8 cellular contexts compared by ENCODE assay signal in the genomic region with DNA sequence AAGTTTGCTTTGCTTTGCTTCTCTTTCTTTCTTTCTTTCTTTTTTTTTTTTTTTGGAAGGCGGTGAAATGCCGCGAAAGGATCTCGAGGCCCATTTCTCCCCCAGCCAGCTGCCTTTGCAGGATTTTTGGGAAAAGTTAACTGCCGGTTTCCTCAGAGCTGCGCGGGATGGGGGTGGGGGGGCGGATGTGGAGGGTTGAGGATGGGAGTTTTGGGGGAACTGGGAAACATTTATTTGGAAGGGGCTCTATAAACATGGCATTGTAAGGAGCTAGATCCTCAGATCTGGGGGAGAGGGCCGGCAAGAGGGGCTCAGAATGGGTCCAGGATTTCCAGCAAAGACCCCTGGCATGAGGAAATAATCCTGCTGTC. TPM values are rescaled to one million over a fixed set of nuclear protein-coding genes. Genes with fewer than 3 reads are reported as not detected.
DNase-seq lines count a peak whose midpoint lies in the region; ATAC-seq and TF ChIP-seq lines count a peak whose summit lies in the region.

No MANE protein-coding gene starts in this region.

- TF ChIP-seq CTCF in MM.1S (IDR thresholded peaks at IDR 0.05; ENCODE audit: low read length), result no peak
- no peak for TF ChIP-seq CTCF in neural cell (IDR thresholded peaks at IDR 0.05; ENCODE audit: poor library complexity, severe bottlenecking)

- peak overlapping the region; percentile 93 to 100 (median 99) for H3K4me2 ChIP-seq in BLaER1 treated with 17β-estradiol and CSF1 and Interleukin-3, amounts not matched to agents 10 nM and 100 nM
- peak overlapping the region; percentile 58 for H3K4me2 ChIP-seq in MM.1S (ENCODE audit: low read depth, low read length)
- peak overlapping the region; percentile 92 for H3K4me2 ChIP-seq in neural cell (ENCODE audit: low read length)

- H3K9me2 ChIP-seq in MM.1S (replicated peaks; ENCODE audit: insufficient read depth, low read length) (no peaks in the 10 kb centered on the region), neural cell (ENCODE audit: insufficient read depth, low read length) (no peaks in the 10 kb centered on the region)

- H3K79me2 ChIP-seq in MM.1S (ENCODE audit: low read length) (no peaks in the 10 kb centered on the region), neural cell (replicated peaks; ENCODE audit: insufficient read depth, low read length) (peaks cover 51% of the 10 kb centered on the region)

- no peak for TF ChIP-seq RAD21 in neural cell (conservative IDR thresholded peaks at IDR 0.05)

- no peak for TF ChIP-seq EP300 in neural cell (conservative IDR thresholded peaks at IDR 0.05; ENCODE audit: poor library complexity, severe bottlenecking)

- peaks cover 0 to 32% (median 12%) of the 10 kb centered on the region in 11 experiments; a peak in 14 of 22 replicates for H3K36me3 ChIP-seq in BLaER1 treated with 17β-estradiol and CSF1 and Interleukin-3, amounts not matched to agents 10 nM and 100 nM
- H3K36me3 ChIP-seq in MM.1S (replicated peaks; ENCODE audit: insufficient read depth, low read length), result no peaks in the 10 kb centered on the region
- H3K36me3 ChIP-seq in effector memory CD4-positive, alpha-beta T cell (ENCODE audit: control insufficient read depth, insufficient read depth, low read length), result no peaks in the 10 kb centered on the region
- H3K36me3 ChIP-seq in neural cell (ENCODE audit: insufficient read depth, low read length), result no peaks in the 10 kb centered on the region

- H2AFZ ChIP-seq in MM.1S (ENCODE audit: low read length), result peak overlapping the region; percentile 42
- H2AFZ ChIP-seq in neural cell (ENCODE audit: low read depth, low read length), result peak overlapping the region; percentile 60

- peak overlapping the region; percentile 90 to 97 (median 95) for H3K27ac ChIP-seq in BLaER1 treated with 17β-estradiol and CSF1 and Interleukin-3, amounts not matched to agents 10 nM and 100 nM
- H3K27ac ChIP-seq in MM.1S (ENCODE audit: low read length), result no peak overlapping the region
- H3K27ac ChIP-seq in effector memory CD4-positive, alpha-beta T cell (ENCODE audit: insufficient read depth, low read length, poor library complexity, severe bottlenecking), result peak overlapping the region; percentile 67
- H3K27ac ChIP-seq in neural cell (ENCODE audit: low read length), result peak overlapping the region; percentile 93

- H3F3A ChIP-seq in MM.1S (ENCODE audit: insufficient read depth, low read length) (no peaks in the 10 kb centered on the region), neural cell (ENCODE audit: insufficient read depth, low read length, poor library complexity, severe bottlenecking) (no peaks in the 10 kb centered on the region)

- peaks cover 24 to 49% (median 38%) of the 10 kb centered on the region in 11 experiments; a peak in 21 of 22 replicates for H4K20me1 ChIP-seq in BLaER1 treated with 17β-estradiol and CSF1 and Interleukin-3, amounts not matched to agents 10 nM and 100 nM
- H4K20me1 ChIP-seq in MM.1S (ENCODE audit: insufficient read depth, low read length) (no peaks in the 10 kb centered on the region), neural cell (ENCODE audit: insufficient read depth) (peaks cover 5% of the 10 kb centered on the region)

- H3K4me1 ChIP-seq in BLaER1 treated with 17β-estradiol and CSF1 and Interleukin-3, amounts not matched to agents 10 nM and 100 nM, result peaks cover 24 to 47% (median 34%) of the 10 kb centered on the region in 10 experiments
- H3K4me1 ChIP-seq in MM.1S (ENCODE audit: low read length), result no peaks in the 10 kb centered on the region
- peaks cover 14% of the 10 kb centered on the region for H3K4me1 ChIP-seq in effector memory CD4-positive, alpha-beta T cell (ENCODE audit: control insufficient read depth, insufficient read depth, low read length, poor library complexity, severe bottlenecking)

- peak overlapping the region; percentile 91 to 98 (median 95) for H3K9ac ChIP-seq in BLaER1 treated with 17β-estradiol and CSF1 and Interleukin-3, amounts not matched to agents 10 nM and 100 nM
- H3K9ac ChIP-seq in MM.1S (ENCODE audit: low read length), result peak overlapping the region; percentile 38; the same call in 1 of the 2 replicates
- H3K9ac ChIP-seq in neural cell (ENCODE audit: low read length), result peak overlapping the region; percentile 92

- H3K9me3 ChIP-seq in BLaER1 treated with 17β-estradiol and CSF1 and Interleukin-3, amounts not matched to agents 10 nM and 100 nM (replicated peaks in 1 of 11), result no peaks in the 10 kb centered on the region
- H3K9me3 ChIP-seq in MM.1S (replicated peaks; ENCODE audit: insufficient read depth, low read length), result no peaks in the 10 kb centered on the region
- H3K9me3 ChIP-seq in effector memory CD4-positive, alpha-beta T cell (ENCODE audit: control insufficient read depth, low read length), result no peaks in the 10 kb centered on the region
- no peaks in the 10 kb centered on the region for H3K9me3 ChIP-seq in neural cell (ENCODE audit: low read length)

- no peak for ATAC-seq in HG03196 (IDR thresholded peaks at IDR 0.05; ENCODE audit: unreplicated experiment)

- no peak for DNase-seq in MM.1S
- no peak for DNase-seq in effector memory CD4-positive, alpha-beta T cell
- DNase-seq in effector CD8-positive, alpha-beta T cell (lab: John Stamatoyannopoulos, UW), result no peak
- no peak for DNase-seq in NCI-H82 treated with DMSO at 0.1 percent for 48 hours (lab: John Stamatoyannopoulos, UW; ENCODE audit: unreplicated experiment)
- DNase-seq in activated CD4-positive, alpha-beta T cell treated with anti-CD3 and anti-CD28 coated beads for 48 hours, result no peak

- H3K27me3 ChIP-seq in BLaER1 treated with 17β-estradiol and CSF1 and Interleukin-3, amounts not matched to agents 10 nM and 100 nM, result no peaks in the 10 kb centered on the region
- H3K27me3 ChIP-seq in MM.1S (replicated peaks; ENCODE audit: insufficient read depth, low read length), result no peaks in the 10 kb centered on the region
- H3K27me3 ChIP-seq in effector memory CD4-positive, alpha-beta T cell (replicated peaks; ENCODE audit: control insufficient read depth, insufficient read depth, low read length, poor library complexity, severe bottlenecking), result no peaks in the 10 kb centered on the region
- H3K27me3 ChIP-seq in neural cell (ENCODE audit: insufficient read depth, low read depth, low read length), result no peaks in the 10 kb centered on the region

- peak overlapping the region; percentile 73 to 93 (median 84) for H3K4me3 ChIP-seq in BLaER1 treated with 17β-estradiol and CSF1 and Interleukin-3, amounts not matched to agents 10 nM and 100 nM
- H3K4me3 ChIP-seq in MM.1S (ENCODE audit: low read length) (peak overlapping the region; percentile 53), neural cell (ENCODE audit: low read length) (peak overlapping the region; percentile 84)
- H3K4me3 ChIP-seq in effector memory CD4-positive, alpha-beta T cell (ENCODE audit: insufficient read depth, low read depth, low read length, poor library complexity, severe bottlenecking), result peak overlapping the region; percentile 76

TF ChIP-seq in neural cell, 6 proteins besides CTCF, POLR2A, EP300 and RAD21:
- TF ChIP-seq MXI1 (conservative IDR thresholded peaks at IDR 0.05; ENCODE audit: poor library complexity, severe bottlenecking) (no peak), POLR2AphosphoS5 (IDR thresholded peaks at IDR 0.05) (no peak), SMC3 (conservative IDR thresholded peaks at IDR 0.05; ENCODE audit: poor library complexity) (no peak), TAF1 (IDR thresholded peaks at IDR 0.05; ENCODE audit: low read depth) (no peak), EZH2 (IDR thresholded peaks at IDR 0.05; ENCODE audit: borderline replicate concordance, insufficient read depth, low read length, poor library complexity, severe bottlenecking) (no peak)
- TF ChIP-seq, protein P1, sequence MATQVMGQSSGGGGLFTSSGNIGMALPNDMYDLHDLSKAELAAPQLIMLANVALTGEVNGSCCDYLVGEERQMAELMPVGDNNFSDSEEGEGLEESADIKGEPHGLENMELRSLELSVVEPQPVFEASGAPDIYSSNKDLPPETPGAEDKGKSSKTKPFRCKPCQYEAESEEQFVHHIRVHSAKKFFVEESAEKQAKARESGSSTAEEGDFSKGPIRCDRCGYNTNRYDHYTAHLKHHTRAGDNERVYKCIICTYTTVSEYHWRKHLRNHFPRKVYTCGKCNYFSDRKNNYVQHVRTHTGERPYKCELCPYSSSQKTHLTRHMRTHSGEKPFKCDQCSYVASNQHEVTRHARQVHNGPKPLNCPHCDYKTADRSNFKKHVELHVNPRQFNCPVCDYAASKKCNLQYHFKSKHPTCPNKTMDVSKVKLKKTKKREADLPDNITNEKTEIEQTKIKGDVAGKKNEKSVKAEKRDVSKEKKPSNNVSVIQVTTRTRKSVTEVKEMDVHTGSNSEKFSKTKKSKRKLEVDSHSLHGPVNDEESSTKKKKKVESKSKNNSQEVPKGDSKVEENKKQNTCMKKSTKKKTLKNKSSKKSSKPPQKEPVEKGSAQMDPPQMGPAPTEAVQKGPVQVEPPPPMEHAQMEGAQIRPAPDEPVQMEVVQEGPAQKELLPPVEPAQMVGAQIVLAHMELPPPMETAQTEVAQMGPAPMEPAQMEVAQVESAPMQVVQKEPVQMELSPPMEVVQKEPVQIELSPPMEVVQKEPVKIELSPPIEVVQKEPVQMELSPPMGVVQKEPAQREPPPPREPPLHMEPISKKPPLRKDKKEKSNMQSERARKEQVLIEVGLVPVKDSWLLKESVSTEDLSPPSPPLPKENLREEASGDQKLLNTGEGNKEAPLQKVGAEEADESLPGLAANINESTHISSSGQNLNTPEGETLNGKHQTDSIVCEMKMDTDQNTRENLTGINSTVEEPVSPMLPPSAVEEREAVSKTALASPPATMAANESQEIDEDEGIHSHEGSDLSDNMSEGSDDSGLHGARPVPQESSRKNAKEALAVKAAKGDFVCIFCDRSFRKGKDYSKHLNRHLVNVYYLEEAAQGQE (IDR thresholded peaks at IDR 0.05; ENCODE audit: borderline replicate concordance), result no peak

RNA-seq across cellular contexts. Expression of gene ZNF362, which starts 1.1 kb away (rescaled TPM):
- 17.6 and 20.1 TPM in 2 replicates for polyA plus RNA-seq in neural cell
- 25.3 and 28.0 TPM in 2 replicates for polyA minus RNA-seq in neural cell

Comparison
In these comparisons a context has a peak if more than half of its experiments do, and no peak if none do; other contexts are left out.
1. H3K9ac ChIP-seq: peak in every context shown above with its lines; median percentile 95 in BLaER1 treated with 17β-estradiol and CSF1 and Interleukin-3, amounts not matched to agents 10 nM and 100 nM; 92 in neural cell; 38 in MM.1S.